In genomic region chr2:144517825-144518699, GRCh38 we compare ENCODE assay signal across 8 cellular contexts. TPM values are rescaled to one million over a fixed set of nuclear protein-coding genes. Genes with fewer than 3 reads are reported as not detected.
DNase-seq lines count a peak whose midpoint lies in the region; ATAC-seq and TF ChIP-seq lines count a peak whose summit lies in the region.

No MANE protein-coding gene starts in this region.

- H3K27me3 ChIP-seq in heart right ventricle = peaks cover 0 to 9% (median 4%) of the 10 kb centered on the region in 7 donors
- H3K27me3 ChIP-seq in vagina = no peaks in the 10 kb centered on the region

- DNase-seq in heart right ventricle = no peak
- DNase-seq in left cardiac atrium = no peak
- peak; percentile 58 for DNase-seq in astrocyte of the hippocampus (ENCODE audit: low read depth, low spot score)
- DNase-seq in lung microvascular endothelial cell (ENCODE audit: low read depth in 2 of 2) = peak; percentile 24 to 67
- DNase-seq in vagina (ENCODE audit: extremely low spot score in 2 of 2) = no peak
- DNase-seq in mesenteric fat pad (ENCODE audit: low spot score) = no peak
- DNase-seq in NCI-H1048 (lab: John Stamatoyannopoulos, UW) = no peak

- H3K4me1 ChIP-seq in heart right ventricle (peaks cover 0 to 41% (median 12%) of the 10 kb centered on the region in 9 donors), vagina (no peaks in the 10 kb centered on the region)

- ATAC-seq in heart right ventricle = no peak
- no peak for ATAC-seq in left cardiac atrium
- no peak for ATAC-seq in GM19035 (IDR thresholded peaks at IDR 0.05; ENCODE audit: unreplicated experiment)

- intact Hi-C loops in heart right ventricle (cut with DNase I) = loop anchor here in 7 of 10 donors (5.0 to 10.0 kb wide), 8 partner anchors 63 to 1237 kb away; a partner anchor contains a TSS
- intact Hi-C loops in left cardiac atrium (cut with DNase I) = loop anchor here in 1 of 2 donors (10.0 kb wide), 1 partner anchor 63 kb away; no protein-coding TSS in a partner anchor
- intact Hi-C loops in vagina (cut with DNase I) = loop anchor here (5.0 kb wide), 6 partner anchors 66 to 1234 kb away; a partner anchor contains a TSS

- H3K9me3 ChIP-seq in heart right ventricle = no peaks in the 10 kb centered on the region
- H3K9me3 ChIP-seq in vagina = no peaks in the 10 kb centered on the region

- H3K27ac ChIP-seq in heart right ventricle (peak overlapping the region; percentile 96 to 100 (median 98)), vagina (peak overlapping the region; percentile 99)

- WGBS in heart right ventricle, 2 donors = 1% methylated on average over 21 of the region's 21 CpGs

- H3K4me3 ChIP-seq in heart right ventricle (peak overlapping the region; percentile 69 to 98 (median 79)), vagina (peak overlapping the region; percentile 70 to 84)

- H3K36me3 ChIP-seq in heart right ventricle = peaks cover 0 to 22% (median 0%) of the 10 kb centered on the region in 9 donors
- no peaks in the 10 kb centered on the region for H3K36me3 ChIP-seq in vagina

- TF ChIP-seq POLR2A in vagina (IDR thresholded peaks at IDR 0.05) = no peak

- TF ChIP-seq CTCF in heart right ventricle (IDR thresholded peaks at IDR 0.05) (no peak), vagina (IDR thresholded peaks at IDR 0.05) (no peak)

RNA-seq across cellular contexts. Expression of gene ZEB2, which starts 1.9 kb away (rescaled TPM):
- total RNA-seq in heart right ventricle (10 to 100 TPM; 68.7 to 99.5 (median 88.2) TPM), left cardiac atrium (100 to 1,000 TPM; 118 to 131 TPM), lung microvascular endothelial cell (0.60 and 1.3 TPM in 2 replicates), vagina (63.6 TPM), mesenteric fat pad (329 TPM)
- 10 to 100 TPM; 17.2 to 26.0 TPM for polyA plus RNA-seq in heart right ventricle

Comparison
In these comparisons a context has a peak if more than half of its experiments do, and no peak if none do; other contexts are left out.
1. DNase-seq: peak in astrocyte of the hippocampus (single experiment) and lung microvascular endothelial cell (2 of 2); none in heart right ventricle (0 of 2), left cardiac atrium (single experiment), vagina (0 of 2), mesenteric fat pad (single experiment) and NCI-H1048 (single experiment).
2. RNA of gene ZEB2, which starts 1.9 kb away (total RNA-seq): 329 TPM in mesenteric fat pad (single experiment), 118 to 131 TPM in left cardiac atrium, 68.7 to 99.5 TPM in heart right ventricle and 63.6 TPM in vagina (single experiment); 0.60 to 1.3 TPM in lung microvascular endothelial cell; every median in the first group is over 10 times any median in the second.